1 cellular context compared by ENCODE assay signal in genomic region chr1:214439352-214440119, GRCh38.
TF ChIP-seq lines count a peak whose summit lies in the region.

No MANE protein-coding gene starts in this region.

TF ChIP-seq in SK-N-SH, 30 proteins besides CTCF, POLR2A, EP300 and RAD21 (continued from another document):
- TF ChIP-seq PBX3 (IDR thresholded peaks at IDR 0.05) = no peak
